Comparison of ENCODE assay signal across 2 cellular contexts in the genomic region with DNA sequence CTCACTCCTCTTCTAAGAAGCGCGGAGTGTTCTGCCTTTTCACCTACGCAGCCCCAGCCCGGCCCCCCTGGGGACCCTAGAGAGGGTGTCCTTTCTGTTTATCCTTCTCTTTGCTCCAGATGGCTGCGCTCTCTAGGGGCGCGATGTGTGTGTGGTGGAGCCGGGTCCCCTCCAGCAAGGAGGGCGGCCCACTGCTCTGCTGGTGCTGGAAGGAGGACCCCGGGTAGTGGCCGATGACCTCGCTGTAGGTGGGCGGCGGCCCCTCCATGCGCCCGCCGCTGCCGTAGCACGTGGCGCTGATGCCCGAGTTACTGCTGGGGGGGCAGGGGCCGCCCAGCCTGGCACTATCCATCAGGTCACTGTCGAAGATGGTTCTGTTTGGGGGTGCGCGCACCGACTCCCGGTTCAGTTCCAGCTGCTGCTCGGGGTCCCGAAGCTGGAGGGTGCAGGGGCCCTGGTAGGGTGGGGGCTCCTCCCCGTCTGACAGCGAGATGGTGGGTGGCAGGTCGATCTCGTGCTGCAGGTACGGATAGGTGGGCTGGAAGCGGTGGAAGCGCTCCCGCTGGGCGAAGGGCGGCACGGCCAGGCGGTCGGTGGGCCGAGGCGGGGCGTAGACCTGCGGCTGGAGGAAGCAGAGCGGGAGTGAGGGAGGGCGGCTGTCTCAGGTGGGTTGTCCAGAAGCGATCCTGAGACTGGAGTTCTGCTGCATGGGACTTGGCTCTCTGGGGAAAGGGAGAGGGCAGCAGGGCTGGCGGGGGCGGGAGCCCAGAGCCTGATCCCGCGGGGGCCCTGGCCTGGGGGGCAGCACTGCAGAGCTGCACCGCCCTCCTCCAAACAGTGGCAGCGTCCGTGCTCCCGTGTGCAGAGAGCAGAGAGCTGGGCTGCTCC.
TF ChIP-seq lines count a peak whose summit lies in the region.

No MANE protein-coding gene starts in this region.

TF ChIP-seq in SK-N-SH, 30 proteins besides CTCF, POLR2A, EP300 and RAD21 (continued from another document):
- no peak for TF ChIP-seq REST (IDR thresholded peaks at IDR 0.05; ENCODE audit: low read depth, low read length)
- no peak for TF ChIP-seq FOXJ3 (CRISPR knock-in tag; IDR thresholded peaks at IDR 0.05)
- TF ChIP-seq RCOR1 (IDR thresholded peaks at IDR 0.05; ENCODE audit: low read length) = no peak
- no peak for TF ChIP-seq JUND (IDR thresholded peaks at IDR 0.05)
- no peak for TF ChIP-seq EZH2phosphoT487 (IDR thresholded peaks at IDR 0.05; ENCODE audit: borderline replicate concordance, low read depth)
- TF ChIP-seq POLR2AphosphoS5 (IDR thresholded peaks at IDR 0.05; ENCODE audit: low read depth, low read length) = no peak
- no peak for TF ChIP-seq MEF2A (IDR thresholded peaks at IDR 0.05; ENCODE audit: borderline replicate concordance, low read depth)
- no peak for TF ChIP-seq SIN3A (IDR thresholded peaks at IDR 0.05; ENCODE audit: borderline replicate concordance, low read depth, low read length)
- no peak for TF ChIP-seq TAF1 (IDR thresholded peaks at IDR 0.05; ENCODE audit: borderline replicate concordance, low read depth, low read length)
- no peak for TF ChIP-seq ZBTB33 (IDR thresholded peaks at IDR 0.05; ENCODE audit: borderline replicate concordance, low read depth)
- TF ChIP-seq GATA2 (CRISPR knock-in tag; IDR thresholded peaks at IDR 0.05) = no peak
- no peak for TF ChIP-seq RXRA (IDR thresholded peaks at IDR 0.05; ENCODE audit: borderline replicate concordance, low read depth)
- no peak for TF ChIP-seq FOXM1 (IDR thresholded peaks at IDR 0.05; ENCODE audit: low read depth)

TF ChIP-seq in SK-N-SH treated with all-trans-retinoic acid at 6 μM for 48 hours, 23 proteins besides CTCF, POLR2A, EP300 and RAD21 (continued from another document):
- TF ChIP-seq, protein P1, sequence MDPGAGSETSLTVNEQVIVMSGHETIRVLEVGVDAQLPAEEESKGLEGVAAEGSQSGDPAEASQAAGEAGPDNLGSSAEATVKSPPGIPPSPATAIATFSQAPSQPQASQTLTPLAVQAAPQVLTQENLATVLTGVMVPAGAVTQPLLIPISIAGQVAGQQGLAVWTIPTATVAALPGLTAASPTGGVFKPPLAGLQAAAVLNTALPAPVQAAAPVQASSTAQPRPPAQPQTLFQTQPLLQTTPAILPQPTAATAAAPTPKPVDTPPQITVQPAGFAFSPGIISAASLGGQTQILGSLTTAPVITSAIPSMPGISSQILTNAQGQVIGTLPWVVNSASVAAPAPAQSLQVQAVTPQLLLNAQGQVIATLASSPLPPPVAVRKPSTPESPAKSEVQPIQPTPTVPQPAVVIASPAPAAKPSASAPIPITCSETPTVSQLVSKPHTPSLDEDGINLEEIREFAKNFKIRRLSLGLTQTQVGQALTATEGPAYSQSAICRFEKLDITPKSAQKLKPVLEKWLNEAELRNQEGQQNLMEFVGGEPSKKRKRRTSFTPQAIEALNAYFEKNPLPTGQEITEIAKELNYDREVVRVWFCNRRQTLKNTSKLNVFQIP (CRISPR knock-in tag; IDR thresholded peaks at IDR 0.05; ENCODE audit: borderline replicate concordance, low read depth) = no peak
- no peak for TF ChIP-seq RARB (CRISPR knock-in tag; IDR thresholded peaks at IDR 0.05)
- no peak for TF ChIP-seq TCF4 (CRISPR knock-in tag; IDR thresholded peaks at IDR 0.05; ENCODE audit: borderline replicate concordance)
TF ChIP-seq in SK-N-SH treated with all-trans-retinoic acid at 6 μM for 48 hours: peak in this region for 0.
